ENCODE assay signal across 23 cellular contexts in the genomic region with DNA sequence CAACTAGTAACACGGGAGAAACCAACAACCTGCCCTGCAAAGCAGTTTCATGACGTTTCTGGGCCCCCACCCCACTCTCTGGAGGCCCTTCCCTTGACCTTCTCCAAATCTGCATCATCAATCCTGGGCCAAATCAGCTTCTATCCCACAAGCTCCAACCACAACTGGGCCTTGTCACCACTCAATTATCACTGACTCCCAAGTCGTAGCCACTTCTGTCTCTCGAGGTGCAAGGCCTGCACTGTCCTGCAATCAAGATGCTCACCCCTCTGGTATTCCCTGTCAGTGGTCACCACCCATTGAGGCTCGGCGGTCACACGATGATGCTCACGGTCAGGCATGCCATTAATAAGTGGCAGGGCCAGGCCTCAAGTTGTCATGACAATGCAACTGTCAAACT. TPM values are rescaled to one million over a fixed set of nuclear protein-coding genes. Genes with fewer than 3 reads are reported as not detected.
DNase-seq lines count a peak whose midpoint lies in the region; ATAC-seq, FAIRE-seq and TF ChIP-seq lines count a peak whose summit lies in the region.
"Had no signal": no experiment of that assay in that cellular context is flagged by ENCODE, and none has a peak within 500 bp of the region (broad histone marks: within the 10 kb centered on the region; RNA-seq: fewer than 3 reads in every experiment).

No MANE protein-coding gene starts in this region.

- H3K36me3 ChIP-seq in DOHH2 (ENCODE audit: control insufficient read depth, low read length) (peaks cover 77% of the 10 kb centered on the region), GM12878 (ENCODE audit: control insufficient read depth in 2 of 2, insufficient read depth in 2 of 2, low read length in 1 of 2) (peaks cover 5 to 7% of the 10 kb centered on the region in 2 experiments; a peak in 3 of 4 replicates), upper lobe of right lung (no peaks in the 10 kb centered on the region)

- no peaks in the 10 kb centered on the region for H3K9me3 Mint-ChIP-seq in IgD-negative memory B cell
- H3K9me3 Mint-ChIP-seq: activated naive CD4-positive, alpha-beta T cell treated with anti-CD3 and anti-CD28 coated beads, Interleukin-2, amount 50 U/mL, for 24 hours; brain; T-helper 1 cell treated with Interleukin-12 subunit alpha and Interleukin-12 subunit beta and Interleukin-4 antibody, amounts not matched to agents 30 μg/mL and 1 μg/mL, for 36 hours had no signal

- H3K27ac ChIP-seq in DOHH2 (ENCODE audit: low read depth, low read length): no peak overlapping the region
- H3K27ac ChIP-seq in GM12878 (ENCODE audit: control insufficient read depth, insufficient read depth): 0 out of 2 replicates have a peak overlapping the region, but pooled peaks have one; percentile 7
- H3K27ac ChIP-seq in caudate nucleus (ENCODE audit: low read depth, low read length): no peak overlapping the region
- H3K27ac ChIP-seq in upper lobe of right lung: no peak overlapping the region
- H3K27ac ChIP-seq: PC-9, VCaP had no signal

- no peak for TF ChIP-seq RAD21 in GM12878 (IDR thresholded peaks at IDR 0.05; ENCODE audit: insufficient read depth, low read depth, low read length)

- H3K4me1 ChIP-seq in DOHH2 (ENCODE audit: control insufficient read depth, low read length) (peaks cover 68% of the 10 kb centered on the region), GM12878 (ENCODE audit: control insufficient read depth, insufficient read depth, low read length) (peaks cover 36% of the 10 kb centered on the region), upper lobe of right lung (peaks cover 33% of the 10 kb centered on the region)

- intact Hi-C loops in GM12878 (cut with micrococcal nuclease; ENCODE audit: unreplicated experiment) (no loop called here), upper lobe of right lung (cut with DNase I) (no loop called here)

- no peak for TF ChIP-seq CTCF in DOHH2 (IDR thresholded peaks at IDR 0.05; ENCODE audit: low read depth, low read length, poor library complexity, severe bottlenecking)
- TF ChIP-seq CTCF in GM12878 (IDR thresholded peaks at IDR 0.05 in 2 of 3, conservative IDR thresholded peaks at IDR 0.05 in 1 of 3; ENCODE audit: control insufficient read depth in 2 of 3, extremely low read depth in 1 of 3, insufficient read depth in 1 of 3, low read depth in 3 of 3, low read length in 3 of 3): no peak
- no peak for TF ChIP-seq CTCF in upper lobe of right lung (IDR thresholded peaks at IDR 0.05)

- FAIRE-seq in GM12878 (lab: Jason Lieb, UNC): no peak
- FAIRE-seq: HTR-8/SVneo had no signal

- peaks cover 6% of the 10 kb centered on the region for H3F3A ChIP-seq in DOHH2 (ENCODE audit: control insufficient read depth, insufficient read depth)

- BruUV-seq in GM12878 (replicated peaks; lab: Mats Ljungman, UMichigan): no TSS peak

- peaks cover 53 to 70% (median 58%) of the 10 kb centered on the region in 3 donors for H3K4me1 Mint-ChIP-seq in IgD-negative memory B cell

- no peak overlapping the region for H3K4me3 ChIP-seq in DOHH2 (ENCODE audit: low read length)
- no peak overlapping the region for H3K4me3 ChIP-seq in GM12878
- no peak overlapping the region for H3K4me3 ChIP-seq in upper lobe of right lung
- H3K4me3 ChIP-seq: mucosa of descending colon, PC-9, SJSA1 had no signal

- in situ Hi-C loops in GM12878 (cut with MboI): no loop called here

- H3K79me2 ChIP-seq in DOHH2 (ENCODE audit: control insufficient read depth, low read length) (peaks cover 100% of the 10 kb centered on the region), GM12878 (ENCODE audit: control insufficient read depth, insufficient read depth, low read length) (peaks cover 93% of the 10 kb centered on the region)

- no peaks in the 10 kb centered on the region for H3K9me2 ChIP-seq in DOHH2 (replicated peaks; ENCODE audit: control insufficient read depth, low read length)

- H3K4me3 Mint-ChIP-seq in IgD-negative memory B cell: peak overlapping the region in 3 of 4 donors; percentile 44 to 74 (median 68)
- H3K4me3 Mint-ChIP-seq: activated naive CD4-positive, alpha-beta T cell treated with anti-CD3 and anti-CD28 coated beads, Interleukin-2, amount 50 U/mL, for 24 hours; brain; T-helper 1 cell treated with Interleukin-12 subunit alpha and Interleukin-12 subunit beta and Interleukin-4 antibody, amounts not matched to agents 30 μg/mL and 1 μg/mL, for 36 hours had no signal

- no peak overlapping the region for H2AFZ ChIP-seq in GM12878 (ENCODE audit: control insufficient read depth, low read depth, low read length)
- H2AFZ ChIP-seq: PC-9 had no signal

- no peaks in the 10 kb centered on the region for H3K27me3 Mint-ChIP-seq in IgD-negative memory B cell
- H3K27me3 Mint-ChIP-seq: activated naive CD4-positive, alpha-beta T cell treated with anti-CD3 and anti-CD28 coated beads, Interleukin-2, amount 50 U/mL, for 24 hours had no signal

- H3K4me2 ChIP-seq in DOHH2 (ENCODE audit: low read length) (0 out of 2 replicates have a peak overlapping the region, but pooled peaks have one; percentile 29), GM12878 (ENCODE audit: control insufficient read depth, insufficient read depth) (no peak overlapping the region; the same call in 1 of the 2 replicates)
- H3K4me2 ChIP-seq: PC-9 had no signal

- TF ChIP-seq EP300 in GM12878 (IDR thresholded peaks at IDR 0.05; ENCODE audit: borderline replicate concordance in 1 of 2, control insufficient read depth in 1 of 2, low read depth in 2 of 2, low read length in 2 of 2): no peak

- CTCF ChIA-PET in GM12878 (lab: Yijun Ruan, JAX): interaction anchor here (0.7 to 2.5 kb wide), 2 partner anchors 54 to 579 kb away, joined by 3 to 8 read pairs; partner anchors contain the start of genes MYO1F and TIMM44

- H4K20me1 ChIP-seq in DOHH2 (ENCODE audit: control insufficient read depth, insufficient read depth, low read depth, low read length) (peaks cover 77% of the 10 kb centered on the region), GM12878 (ENCODE audit: control insufficient read depth, insufficient read depth) (peaks cover 24% of the 10 kb centered on the region)

- no peak overlapping the region for H3K9ac ChIP-seq in GM12878 (ENCODE audit: control insufficient read depth, insufficient read depth, low read length)

- no peak for TF ChIP-seq POLR2A in GM12878 (IDR thresholded peaks at IDR 0.05; ENCODE audit: low read depth, low read length)

- RAD21 ChIA-PET in GM12878 (lab: Charles Lee; ENCODE audit: unreplicated experiment): interaction anchor here (1.2 kb wide), 1 partner anchor 54 kb away, joined by 3 read pairs; no protein-coding TSS in a partner anchor

- POLR2A ChIA-PET in GM12878 (lab: Charles Lee): no interaction called here

- WGBS in GM12878 (ENCODE audit: insufficient coverage, insufficient replicate concordance, low lambda C conversion rate, missing lambda C conversion rate): 37% methylated on average over 8 of the region's 8 CpGs

- peak overlapping the region in 1 of 3 donors; percentile 64 for H3K27ac Mint-ChIP-seq in IgD-negative memory B cell
- H3K27ac Mint-ChIP-seq: activated naive CD4-positive, alpha-beta T cell treated with anti-CD3 and anti-CD28 coated beads, Interleukin-2, amount 50 U/mL, for 24 hours; T-helper 1 cell treated with Interleukin-12 subunit alpha and Interleukin-12 subunit beta and Interleukin-4 antibody, amounts not matched to agents 30 μg/mL and 1 μg/mL, for 36 hours had no signal

- ATAC-seq in GM12878 (no peak), upper lobe of right lung (no peak)
- ATAC-seq: mucosa of descending colon had no signal

- no peak for DNase-seq in GM12878 (ENCODE audit: low read depth, low spot score)
- peak; percentile 91 for DNase-seq in myocyte (ENCODE audit: low read depth)
- DNase-seq in caudate nucleus (lab: John Stamatoyannopoulos, UW): no peak
- DNase-seq in upper lobe of right lung: no peak
- DNase-seq in nucleus accumbens (lab: John Stamatoyannopoulos, UW): no peak
- DNase-seq: activated CD4-positive, alpha-beta T cell treated with anti-CD3 and anti-CD28 coated beads, Interleukin-2, amount 50 U/mL, for 48 hours; Caco-2; erythroblast; glutamatergic neuron; mucosa of descending colon; NCI-H2227 treated with DMSO at 0.1 percent for 48 hours; NCI-H774; PC-9; stimulated activated CD4-positive, alpha-beta T cell treated with anti-CD3 and anti-CD28 coated beads, Interleukin-12 subunit alpha, Interleukin-12 subunit beta, amount 100 ng/mL, for 4 hours had no signal

- SMC1A ChIA-PET in GM12878 (lab: Charles Lee; ENCODE audit: uncharacterized antibody, unreplicated experiment): interaction anchor here (1.1 kb wide), 2 partner anchors 55 to 432 kb away, joined by 3 read pairs; partner anchors contain the start of gene TIMM44

- H3K36me3 Mint-ChIP-seq in IgD-negative memory B cell: no peaks in the 10 kb centered on the region

- H3K27me3 ChIP-seq in DOHH2 (ENCODE audit: control insufficient read depth, low read length): no peaks in the 10 kb centered on the region
- no peaks in the 10 kb centered on the region for H3K27me3 ChIP-seq in GM12878 (replicated peaks in 1 of 2; ENCODE audit: control insufficient read depth in 2 of 2, insufficient read depth in 2 of 2, low read length in 1 of 2)
- no peaks in the 10 kb centered on the region for H3K27me3 ChIP-seq in upper lobe of right lung
- H3K27me3 ChIP-seq: SJSA1 had no signal

- H3K9me3 ChIP-seq in DOHH2 (ENCODE audit: control insufficient read depth, insufficient read depth, low read length): no peaks in the 10 kb centered on the region
- H3K9me3 ChIP-seq in GM12878 (replicated peaks; ENCODE audit: control insufficient read depth, insufficient read depth, low read length): no peaks in the 10 kb centered on the region
- no peaks in the 10 kb centered on the region for H3K9me3 ChIP-seq in upper lobe of right lung
- H3K9me3 ChIP-seq: Caco-2, mucosa of descending colon, SJSA1 had no signal

RNA-seq across cellular contexts. Expression of gene ELAVL1, which starts 7.4 kb away (rescaled TPM):
- polyA plus RNA-seq in IgD-negative memory B cell: 49.3 TPM
- 21.0 TPM in 2 replicates for total RNA-seq in GM12878 (2013; cell fraction: nucleolus; rRNA removed)
- 48.6 and 50.8 TPM in 2 replicates for total RNA-seq in GM12878 (2014; rRNA removed)
- total RNA-seq in GM12878 (2014; rRNA removed; fragmentation: Illumina TruSeq; extraction: Trizol): 62.6 and 72.5 TPM in 2 replicates
- total RNA-seq in GM12878 (2021): 152 and 155 TPM in 2 replicates
- 28.8 TPM for polyA plus RNA-seq in GM12878 (2011; ENCODE audit: low read depth)
- polyA plus RNA-seq in GM12878 (2011; rRNA removed): 56.8 and 68.2 TPM in 2 replicates
- polyA plus RNA-seq in GM12878 (2011; cell fraction: cytosol; rRNA removed): 81.7 and 93.7 TPM in 2 replicates
- 45.9 and 67.9 TPM in 2 replicates for polyA plus RNA-seq in GM12878 (2011; cell fraction: nucleus; rRNA removed)
- polyA plus RNA-seq in GM12878 (2012): 43.1 and 57.4 TPM in 2 replicates
- 84.5 and 112 TPM in 2 replicates for polyA plus RNA-seq in GM12878 (2014; fragmentation: Illumina TruSeq; extraction: Trizol)
- 10 to 100 TPM in 1 of 2 experiments, 1 to 10 TPM in 1; 7.4 to 12.9 TPM for polyA plus RNA-seq in GM12878 (2014; fragmentation: Nextera tagmentation; extraction: Ambion mirVana)
- 86.8 and 102 TPM in 2 replicates for polyA plus RNA-seq in GM12878 (2014; rRNA removed)
- 100 to 1,000 TPM in 1 of 2 experiments, 10 to 100 TPM in 1; 33.4 to 138 TPM for polyA plus RNA-seq in GM12878 (2016; fragmentation: Nextera tagmentation; extraction: Ambion mirVana)
- 55.2 and 70.5 TPM in 2 replicates for polyA minus RNA-seq in GM12878 (2011; rRNA and poly(A)+ RNA removed)
- polyA minus RNA-seq in GM12878 (2011; cell fraction: cytosol; rRNA and poly(A)+ RNA removed): 29.3 and 37.1 TPM in 2 replicates
- 4.2 and 10.9 TPM in 2 replicates for polyA minus RNA-seq in GM12878 (2011; cell fraction: nucleus; rRNA and poly(A)+ RNA removed)
- total RNA-seq in myocyte: 34.8 and 43.7 TPM in 2 replicates
- polyA plus RNA-seq in myocyte (2012): 57.3 TPM
- 65.9 TPM for total RNA-seq in upper lobe of right lung

RNA-seq across cellular contexts. Expression of gene CCL25, which starts 54.5 kb away (rescaled TPM):
- polyA plus RNA-seq in IgD-negative memory B cell (1.2 TPM), GM12878 (2011; rRNA removed) (0.35 and 0.53 TPM in 2 replicates), GM12878 (2014; fragmentation: Illumina TruSeq; extraction: Trizol) (9.3 and 11.9 TPM in 2 replicates), GM12878 (2014; fragmentation: Nextera tagmentation; extraction: Ambion mirVana) (1 to 10 TPM; 3.7 to 5.0 TPM), GM12878 (2014; rRNA removed) (12.0 and 13.2 TPM in 2 replicates), GM12878 (2016; fragmentation: Nextera tagmentation; extraction: Ambion mirVana) (1 to 10 TPM; 6.8 to 9.3 TPM)
- not detected in 2 replicates for total RNA-seq in GM12878 (2013; cell fraction: nucleolus; rRNA removed)
- total RNA-seq in GM12878 (2014; rRNA removed) (7.1 and 9.7 TPM in 2 replicates), GM12878 (2014; rRNA removed; fragmentation: Illumina TruSeq; extraction: Trizol) (6.6 and 7.3 TPM in 2 replicates), GM12878 (2021) (10.4 and 11.3 TPM in 2 replicates), myocyte (not detected in 2 replicates), upper lobe of right lung (not detected)
- 2.6 TPM for polyA plus RNA-seq in GM12878 (2011; ENCODE audit: low read depth)
- 0.72 and 0.93 TPM in 2 replicates for polyA plus RNA-seq in GM12878 (2011; cell fraction: cytosol; rRNA removed)
- polyA plus RNA-seq in GM12878 (2011; cell fraction: nucleus; rRNA removed): 0.43 and 0.53 TPM in 2 replicates
- polyA plus RNA-seq in GM12878 (2012): 3.9 and 4.3 TPM in 2 replicates
- 0.37 and 0.62 TPM in 2 replicates for polyA minus RNA-seq in GM12878 (2011; rRNA and poly(A)+ RNA removed)
- polyA minus RNA-seq in GM12878 (2011; cell fraction: cytosol; rRNA and poly(A)+ RNA removed): not detected in 2 replicates
- polyA minus RNA-seq in GM12878 (2011; cell fraction: nucleus; rRNA and poly(A)+ RNA removed): not detected in 2 replicates
- 0.14 TPM for polyA plus RNA-seq in myocyte (2012)
- total RNA-seq: Caco-2, mucosa of descending colon, PC-9, renal cortical epithelial cell, SJSA1 had no signal

RNA-seq across cellular contexts. Expression of gene TIMM44, which starts 54.6 kb away (rescaled TPM):
- polyA plus RNA-seq in IgD-negative memory B cell (16.1 TPM), GM12878 (2011; rRNA removed) (36.8 and 37.3 TPM in 2 replicates), GM12878 (2014; fragmentation: Illumina TruSeq; extraction: Trizol) (27.0 and 42.9 TPM in 2 replicates), GM12878 (2014; fragmentation: Nextera tagmentation; extraction: Ambion mirVana) (1 to 10 TPM; 6.6 to 10.0 TPM), GM12878 (2014; rRNA removed) (76.3 and 94.1 TPM in 2 replicates), GM12878 (2016; fragmentation: Nextera tagmentation; extraction: Ambion mirVana) (10 to 100 TPM; 56.1 to 61.9 TPM)
- total RNA-seq in GM12878 (2013; cell fraction: nucleolus; rRNA removed): 71.2 and 71.4 TPM in 2 replicates
- total RNA-seq in GM12878 (2014; rRNA removed) (52.6 and 65.7 TPM in 2 replicates), GM12878 (2014; rRNA removed; fragmentation: Illumina TruSeq; extraction: Trizol) (43.5 and 59.1 TPM in 2 replicates), GM12878 (2021) (81.9 and 90.7 TPM in 2 replicates), myocyte (72.6 and 88.3 TPM in 2 replicates), upper lobe of right lung (49.8 TPM)
- 20.1 TPM for polyA plus RNA-seq in GM12878 (2011; ENCODE audit: low read depth)
- 40.7 and 85.2 TPM in 2 replicates for polyA plus RNA-seq in GM12878 (2011; cell fraction: cytosol; rRNA removed)
- polyA plus RNA-seq in GM12878 (2011; cell fraction: nucleus; rRNA removed): 120 and 180 TPM in 2 replicates
- polyA plus RNA-seq in GM12878 (2012): 43.0 and 49.0 TPM in 2 replicates
- 23.5 and 32.5 TPM in 2 replicates for polyA minus RNA-seq in GM12878 (2011; rRNA and poly(A)+ RNA removed)
- polyA minus RNA-seq in GM12878 (2011; cell fraction: cytosol; rRNA and poly(A)+ RNA removed): 21.6 and 26.1 TPM in 2 replicates
- 18.5 and 36.6 TPM in 2 replicates for polyA minus RNA-seq in GM12878 (2011; cell fraction: nucleus; rRNA and poly(A)+ RNA removed)
- polyA plus RNA-seq in myocyte (2012): 52.4 TPM
